26 cellular contexts compared by ENCODE assay signal in the genomic region with DNA sequence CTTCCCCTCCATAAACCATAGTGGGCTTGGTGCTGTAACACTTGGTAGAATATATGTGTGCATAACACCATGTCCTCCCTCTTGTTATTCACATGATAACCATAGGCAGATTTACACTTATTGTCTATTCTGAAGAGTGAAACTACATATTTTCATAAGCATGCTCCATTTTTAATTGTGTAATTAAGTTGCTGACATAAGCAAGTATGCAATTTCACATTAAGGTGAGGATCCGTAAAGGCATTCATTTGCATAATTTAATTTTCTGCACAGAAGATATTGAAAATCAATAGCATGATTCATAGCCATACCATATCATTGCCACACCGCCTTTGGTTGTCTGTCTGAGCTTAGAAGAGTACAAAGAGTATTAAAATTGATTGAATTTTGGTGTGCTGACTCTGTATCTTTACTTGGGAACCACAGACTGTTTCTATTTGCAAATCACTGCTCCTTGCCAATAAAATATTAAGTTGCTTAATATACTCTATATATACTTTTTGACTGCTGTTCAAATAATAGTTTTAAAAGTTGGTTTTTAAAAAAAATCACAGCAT.
"Had no signal": no experiment of that assay in that cellular context is flagged by ENCODE, and none has a peak within 500 bp of the region (broad histone marks: within the 10 kb centered on the region; RNA-seq: fewer than 3 reads in every experiment).

No MANE protein-coding gene starts in this region.

- H3K27ac ChIP-seq: lower lobe of right lung, ovary, right atrium auricular region, skin epidermis, stomach, testis, thyroid gland, transverse colon, upper lobe of left lung, vagina had no signal

- DNase-seq: hypothalamus; immature natural killer cell; islet precursor cell; left ventricle myocardium superior; lower lobe of right lung; mammary epithelial cell; mesenchymal stem cell; naive B cell; natural killer cell; nephron progenitor cell; ovary; stimulated activated CD4-positive, alpha-beta T cell treated with anti-CD3 and anti-CD28 coated beads, Interleukin-12 subunit alpha, Interleukin-12 subunit beta, amount 100 ng/mL, for 4 hours; stimulated activated CD4-positive, alpha-beta T cell treated with anti-CD3 and anti-CD28 coated beads, Interleukin-15, amount 100 ng/mL, for 24 hours; stimulated activated CD4-positive, alpha-beta T cell treated with anti-CD3 and anti-CD28 coated beads, Interleukin-2, amount 100 ng/mL, for 24 hours; stimulated activated CD4-positive, alpha-beta T cell treated with anti-CD3 and anti-CD28 coated beads, Interleukin-4, amount 100 ng/mL, for 1 hour; stimulated activated naive B cell treated with anti-CD40 and anti-IgM and Interleukin-4, amounts not matched to agents 10 μg/mL and 1 μg/mL and 100 μg/mL, for 72 hours; stimulated activated naive CD8-positive, alpha-beta T cell treated with anti-CD3 and anti-CD28 coated beads, Interleukin-15, Interleukin-2, amounts not matched to agents 100 U/mL and 50 U/mL, for 24 hours; stomach; testis; thyroid gland; transverse colon; upper lobe of left lung had no signal

- H3K36me3 ChIP-seq: lower lobe of right lung, ovary, right atrium auricular region, stomach, thyroid gland, transverse colon, upper lobe of left lung, vagina had no signal

- ATAC-seq: left ventricle myocardium superior; lower lobe of right lung; natural killer cell; sciatic nerve; stimulated activated naive B cell treated with anti-CD40 and anti-IgM and Interleukin-4, amounts not matched to agents 10 μg/mL and 1 μg/mL and 100 μg/mL, for 72 hours; stimulated activated naive CD8-positive, alpha-beta T cell treated with anti-CD3 and anti-CD28 coated beads, Interleukin-15, Interleukin-2, amounts not matched to agents 100 U/mL and 50 U/mL, for 24 hours had no signal

- H3K27me3 ChIP-seq: ovary, right atrium auricular region, stomach, testis, thyroid gland, transverse colon, upper lobe of left lung, vagina had no signal

- H3K4me3 ChIP-seq: lower lobe of right lung, ovary, right atrium auricular region, skin epidermis, stomach, testis, thyroid gland, transverse colon, upper lobe of left lung, vagina had no signal

- H3K9me3 ChIP-seq: lower lobe of right lung, ovary, right atrium auricular region, stomach, testis, thyroid gland, transverse colon, upper lobe of left lung, vagina had no signal

- H3K4me1 ChIP-seq: lower lobe of right lung, upper lobe of left lung, vagina had no signal
